Comparison of ENCODE assay signal across 15 cellular contexts in genomic region chr10:27225011-27225590, GRCh38.
"Had no signal": no experiment of that assay in that cellular context is flagged by ENCODE, and none has a peak within 500 bp of the region (broad histone marks: within the 10 kb centered on the region; RNA-seq: fewer than 3 reads in every experiment).

No MANE protein-coding gene starts in this region.

- FAIRE-seq: bronchial epithelial cell, colon, frontal cortex had no signal

- ATAC-seq: heart left ventricle, left lobe of liver, sciatic nerve had no signal

- H3K27me3 Mint-ChIP-seq: memory B cell had no signal

- H3K27ac Mint-ChIP-seq: nephron progenitor cell had no signal

- H3K9me3 Mint-ChIP-seq: memory B cell, nephron progenitor cell had no signal

- DNase-seq: activated T-cell treated with anti-CD3 and anti-CD28 coated beads for 4 hours; effector CD4-positive, alpha-beta T cell; heart left ventricle; islet precursor cell; nephron progenitor cell; SIG-M5; spleen; stimulated activated CD4-positive, alpha-beta T cell treated with anti-CD3 and anti-CD28 coated beads, Interleukin-1b, Interleukin-23, amount 100 ng/mL, for 48 hours; transverse colon had no signal

- H3K4me3 Mint-ChIP-seq: memory B cell, nephron progenitor cell had no signal

- H3K4me1 Mint-ChIP-seq: nephron progenitor cell had no signal
